7 cellular contexts compared by ENCODE assay signal in the genomic region with DNA sequence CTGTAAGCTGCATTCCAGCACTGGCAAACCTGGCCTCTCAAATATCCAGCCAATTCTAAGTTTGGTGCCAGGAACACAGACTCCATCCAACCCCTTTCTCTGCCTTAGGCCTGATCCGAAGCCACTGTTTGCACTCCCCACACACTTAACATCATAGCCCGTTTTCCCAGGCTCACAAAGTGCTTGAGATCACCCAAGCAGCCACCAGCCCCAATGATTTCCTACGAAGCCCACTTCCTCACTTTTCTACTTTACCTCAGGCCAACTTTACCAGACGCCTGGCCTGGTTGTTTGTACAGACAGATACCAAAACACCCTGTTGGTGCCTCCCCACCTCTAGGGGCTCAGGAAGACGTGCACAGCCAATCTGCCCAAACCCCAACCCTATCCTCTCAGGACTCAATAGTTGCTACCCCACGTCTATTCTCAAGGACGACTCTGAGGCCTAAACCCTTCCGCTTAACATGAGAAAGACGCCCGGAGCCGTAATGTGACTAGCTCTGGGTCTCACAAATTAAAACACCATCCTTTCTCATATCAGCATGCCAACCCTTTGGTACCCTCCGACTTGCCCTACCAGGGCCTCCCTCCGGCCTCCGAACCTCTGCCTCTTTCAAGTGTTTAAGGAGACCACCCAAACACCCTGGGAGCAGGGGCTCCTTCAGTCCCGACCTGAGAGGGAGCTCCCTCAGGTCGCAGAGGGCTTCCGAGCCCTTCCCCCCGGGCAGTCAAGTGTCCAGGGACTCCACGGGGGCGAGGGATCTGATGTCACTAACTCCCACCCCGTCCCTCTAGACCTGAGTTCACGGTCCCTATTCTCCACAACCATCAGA. TPM values are rescaled to one million over a fixed set of nuclear protein-coding genes. Genes with fewer than 3 reads are reported as not detected.
A peak's percentile ranks its signal among the peaks of the same experiment; 100 is the strongest.
DNase-seq lines count a peak whose midpoint lies in the region; ATAC-seq, FAIRE-seq and TF ChIP-seq lines count a peak whose summit lies in the region.

No MANE protein-coding gene starts in this region.

- H3K27me3 ChIP-seq in HUES6 (ENCODE audit: control insufficient read depth, insufficient read depth, low read length) (no peaks in the 10 kb centered on the region), mammary epithelial cell (ENCODE audit: insufficient read depth, low read length) (no peaks in the 10 kb centered on the region), HepG2 (ENCODE audit: control insufficient read depth in 1 of 2, insufficient read depth in 2 of 2, low read length in 2 of 2) (no peaks in the 10 kb centered on the region), thymus (ENCODE audit: control insufficient read depth, insufficient read depth) (no peaks in the 10 kb centered on the region)

- CTCF ChIA-PET in mammary epithelial cell (lab: Charles Lee; ENCODE audit: low non-redundant PET) (interaction anchor here (0.6 kb wide), 1 partner anchor 35 kb away, joined by 4 read pairs; no protein-coding TSS in a partner anchor), HepG2 (lab: Yijun Ruan, JAX; ENCODE audit: low intra/inter-chr PET ratio, low total read pairs) (no interaction called here)

- H3K36me3 ChIP-seq in HUES6 (ENCODE audit: control insufficient read depth, insufficient read depth, low read length), result peaks cover 7% of the 10 kb centered on the region
- peaks cover under 1% of the 10 kb centered on the region for H3K36me3 ChIP-seq in mammary epithelial cell (ENCODE audit: insufficient read depth, low read length)
- no peaks in the 10 kb centered on the region; a peak in 2 of 5 replicates for H3K36me3 ChIP-seq in HepG2 (replicated peaks in 1 of 2; ENCODE audit: control insufficient read depth in 1 of 2, insufficient read depth in 2 of 2, low read length in 2 of 2)
- H3K36me3 ChIP-seq in thymus (ENCODE audit: control insufficient read depth, insufficient read depth), result peaks cover 14% of the 10 kb centered on the region

- dilution Hi-C loops in mammary epithelial cell (cut with HindIII; ENCODE audit: low sequenced_read_pairs), result loop anchor here (5.0 kb wide), 1 partner anchor 33 kb away; a partner anchor contains a TSS

- no peak overlapping the region for H2AFZ ChIP-seq in mammary epithelial cell (ENCODE audit: low read depth, low read length)
- H2AFZ ChIP-seq in HepG2 (ENCODE audit: low read length), result no peak overlapping the region

- DNase-seq in mammary epithelial cell (no peak), HepG2 (ENCODE audit: low spot score) (no peak), glomerular visceral epithelial cell (ENCODE audit: extremely low spot score) (no peak)

- H3K27ac ChIP-seq in HUES6 (ENCODE audit: low read depth, low read length) (0 out of 2 replicates have a peak overlapping the region, but pooled peaks have one; percentile 21), mammary epithelial cell (ENCODE audit: insufficient read depth, low read depth, low read length) (peak overlapping the region; percentile 100), HepG2 (ENCODE audit: extremely low read length, insufficient read depth, low read length) (peak overlapping the region; percentile 64), thymus (ENCODE audit: low read depth) (peak overlapping the region; percentile 91)

- 2% methylated on average over 19 of the region's 22 CpGs for WGBS in mammary epithelial cell (ENCODE audit: low coverage, missing lambda C conversion rate)
- WGBS in HepG2 (ENCODE audit: low lambda C conversion rate), result 45% methylated on average over 18 of the region's 22 CpGs
- WGBS in thymus, result 49% methylated on average over 22 of the region's 22 CpGs

- in situ Hi-C loops in mammary epithelial cell (cut with MboI; ENCODE audit: low sequenced_read_pairs in 2 of 2) (no loop called here), HepG2 (cut with HindIII; ENCODE audit: extremely low pct_ligation_motif_present, low pct_unique_long_range_greater_than_20kb) (loop anchor here (5.0 kb wide), 1 partner anchor 33 kb away; a partner anchor contains a TSS)

- H4K20me1 ChIP-seq in mammary epithelial cell (ENCODE audit: insufficient read depth, low read length) (no peaks in the 10 kb centered on the region), HepG2 (ENCODE audit: insufficient read depth, low read length) (no peaks in the 10 kb centered on the region)

- POLR2A ChIA-PET in HepG2 (lab: Yijun Ruan, JAX), result interaction anchor here (0.7 to 2.6 kb wide), 4 partner anchors 8 to 37 kb away, joined by 4 to 34 read pairs (median 12); a partner anchor contains a TSS

- BruUV-seq in mammary epithelial cell (replicated peaks; lab: Mats Ljungman, UMichigan) (TSS peak; percentile 41), HepG2 (replicated peaks; lab: Mats Ljungman, UMichigan) (TSS peak; percentile 66)

- TF ChIP-seq RAD21 in HepG2 (CRISPR knock-in tag; IDR thresholded peaks at IDR 0.05), result no peak

- H3K4me1 ChIP-seq in HUES6 (ENCODE audit: control insufficient read depth, insufficient read depth, low read length) (peaks cover 33% of the 10 kb centered on the region), mammary epithelial cell (ENCODE audit: insufficient read depth, low read length) (peaks cover 36% of the 10 kb centered on the region), HepG2 (ENCODE audit: insufficient read depth, low read length) (peaks cover 66% of the 10 kb centered on the region), thymus (ENCODE audit: control insufficient read depth, insufficient read depth, low read length) (peaks cover 40% of the 10 kb centered on the region)

- TF ChIP-seq POLR2A in HepG2 (IDR thresholded peaks at IDR 0.05; ENCODE audit: insufficient read depth in 1 of 2, low read depth in 2 of 2, low read length in 2 of 2), result no peak

- H3K4me2 ChIP-seq in mammary epithelial cell (ENCODE audit: insufficient read depth, low read depth, low read length) (peak overlapping the region; percentile 89), HepG2 (ENCODE audit: low read depth, low read length) (peak overlapping the region; percentile 97)

- no peak for FAIRE-seq in HepG2 (lab: Jason Lieb, UNC)

- H3K79me2 ChIP-seq in mammary epithelial cell (ENCODE audit: insufficient read depth, low read length) (peaks cover 48% of the 10 kb centered on the region), HepG2 (ENCODE audit: insufficient read depth, low read length) (peaks cover 4% of the 10 kb centered on the region)

- H3K4me3 ChIP-seq in HUES6 (ENCODE audit: low read depth, low read length), result peak overlapping the region; percentile 96
- H3K4me3 ChIP-seq in mammary epithelial cell (replicated peaks in 1 of 3; ENCODE audit: insufficient read depth in 1 of 3, low read depth in 2 of 3, low read length in 3 of 3), result peak overlapping the region; percentile 85 to 92 (median 88)
- H3K4me3 ChIP-seq in HepG2 (replicated peaks in 1 of 3; ENCODE audit: insufficient read depth in 1 of 3, low read depth in 2 of 3, low read length in 3 of 3), result peak overlapping the region; percentile 58 to 70 (median 63)
- H3K4me3 ChIP-seq in thymus (ENCODE audit: low read length), result peak overlapping the region; percentile 53

- H3K9ac ChIP-seq in HUES6 (ENCODE audit: low read length) (peak overlapping the region; percentile 76), mammary epithelial cell (ENCODE audit: insufficient read depth, low read length) (peak overlapping the region; percentile 100), HepG2 (ENCODE audit: insufficient read depth, low read depth, low read length) (peak overlapping the region; percentile 76)

- H3K9me3 ChIP-seq in HUES6 (ENCODE audit: control insufficient read depth, insufficient read depth, low read depth, low read length), result no peaks in the 10 kb centered on the region
- H3K9me3 ChIP-seq in mammary epithelial cell (replicated peaks; ENCODE audit: insufficient read depth, low read length), result no peaks in the 10 kb centered on the region
- H3K9me3 ChIP-seq in HepG2 (ENCODE audit: low read length), result no peaks in the 10 kb centered on the region
- no peaks in the 10 kb centered on the region for H3K9me3 ChIP-seq in thymus (ENCODE audit: control insufficient read depth)

- TF ChIP-seq CTCF in mammary epithelial cell (conservative IDR thresholded peaks at IDR 0.05 in 1 of 2, IDR thresholded peaks at IDR 0.05 in 1 of 2; ENCODE audit: extremely low read depth in 1 of 2, insufficient read depth in 1 of 2, low read depth in 1 of 2, low read length in 2 of 2), result no peak
- no peak for TF ChIP-seq CTCF in HepG2 (CRISPR knock-in tag; IDR thresholded peaks at IDR 0.05)

- TF ChIP-seq EP300 in HepG2 (IDR thresholded peaks at IDR 0.05; ENCODE audit: low read depth in 2 of 2, low read length in 2 of 2) (no peak), HepG2 (CRISPR knock-in tag; IDR thresholded peaks at IDR 0.05; ENCODE audit: borderline replicate concordance) (no peak)

- ATAC-seq in HepG2, result no peak
- no peak for ATAC-seq in HG02840 (IDR thresholded peaks at IDR 0.05; ENCODE audit: low FRiP score, unreplicated experiment)
- no peak for ATAC-seq in GM21619 (IDR thresholded peaks at IDR 0.05; ENCODE audit: unreplicated experiment)

- intact Hi-C loops in mammary epithelial cell (cut with micrococcal nuclease) (loop anchor here (1.0 to 5.0 kb wide), 5 partner anchors 17 to 93 kb away; no protein-coding TSS in a partner anchor), HepG2 (cut with micrococcal nuclease; ENCODE audit: unreplicated experiment) (no loop called here)

RNA-seq across cellular contexts. Expression of a gene that starts 3.4 kb away (rescaled TPM):
- 10 to 100 TPM; 26.8 to 97.9 TPM for total RNA-seq in mammary epithelial cell
- polyA plus RNA-seq in mammary epithelial cell, result 16.8 TPM
- polyA minus RNA-seq in mammary epithelial cell, result 96.6 TPM
- 2.6 and 5.5 TPM in 2 replicates for total RNA-seq in HepG2 (2016; rRNA removed; fragmentation: Illumina TruSeq; extraction: Trizol)
- total RNA-seq in HepG2 (2016; cell fraction: cytosol; rRNA removed; fragmentation: Illumina TruSeq; extraction: Trizol; ENCODE audit: low read depth), result 1.8 and 2.9 TPM in 2 replicates
- total RNA-seq in HepG2 (2016; cell fraction: insoluble cytoplasmic fraction; rRNA removed; fragmentation: Illumina TruSeq; extraction: Trizol), result 3.2 and 5.8 TPM in 2 replicates
- 1.4 and 1.9 TPM in 2 replicates for total RNA-seq in HepG2 (2016; cell fraction: membrane; rRNA removed; fragmentation: Illumina TruSeq; extraction: Trizol)
- 4.1 and 4.3 TPM in 2 replicates for total RNA-seq in HepG2 (2016; cell fraction: nucleus; rRNA removed; fragmentation: Illumina TruSeq; extraction: Trizol)
- 3.6 and 5.2 TPM in 2 replicates for polyA plus RNA-seq in HepG2 (2011; rRNA removed)
- 1.3 and 1.4 TPM in 2 replicates for polyA plus RNA-seq in HepG2 (2011; cell fraction: cytosol; rRNA removed)
- polyA plus RNA-seq in HepG2 (2011; cell fraction: nucleus; rRNA removed), result 32.0 and 32.6 TPM in 2 replicates
- 7.8 and 11.4 TPM in 2 replicates for polyA plus RNA-seq in HepG2 (2012)
- polyA plus RNA-seq in HepG2 (2016; cell fraction: cytosol; fragmentation: Illumina TruSeq; extraction: Trizol; ENCODE audit: low read depth), result 0.38 and 0.70 TPM in 2 replicates
- 2.2 and 3.6 TPM in 2 replicates for polyA plus RNA-seq in HepG2 (2016; cell fraction: insoluble cytoplasmic fraction; fragmentation: Illumina TruSeq; extraction: Trizol; ENCODE audit: low read depth)
- 0.49 and 0.90 TPM in 2 replicates for polyA plus RNA-seq in HepG2 (2016; cell fraction: membrane; fragmentation: Illumina TruSeq; extraction: Trizol; ENCODE audit: low read depth)
- 13.1 and 17.6 TPM in 2 replicates for polyA plus RNA-seq in HepG2 (2016; cell fraction: nucleus; fragmentation: Illumina TruSeq; extraction: Trizol; ENCODE audit: insufficient read depth, low read depth)
- polyA minus RNA-seq in HepG2 (2011; rRNA and poly(A)+ RNA removed; ENCODE audit: low replicate concordance), result 11.1 and 12.7 TPM in 2 replicates
- 3.8 and 6.2 TPM in 2 replicates for polyA minus RNA-seq in HepG2 (2011; cell fraction: cytosol; rRNA and poly(A)+ RNA removed)
- 10.4 and 10.7 TPM in 2 replicates for polyA minus RNA-seq in HepG2 (2011; cell fraction: nucleus; rRNA and poly(A)+ RNA removed)
- polyA plus RNA-seq in thymus, result 71.9 TPM

RNA-seq across cellular contexts. Expression of a gene that starts 7.2 kb away (rescaled TPM):
- total RNA-seq in mammary epithelial cell (10 to 100 TPM in 1 of 2 donors, 1 to 10 TPM in 1; 9.2 to 30.8 TPM), HepG2 (2016; rRNA removed; fragmentation: Illumina TruSeq; extraction: Trizol) (2.0 and 3.9 TPM in 2 replicates)
- polyA plus RNA-seq in mammary epithelial cell (7.2 TPM), HepG2 (2011; rRNA removed) (17.2 and 19.6 TPM in 2 replicates), thymus (73.9 TPM)
- 18.0 TPM for polyA minus RNA-seq in mammary epithelial cell
- 4.1 and 5.2 TPM in 2 replicates for total RNA-seq in HepG2 (2016; cell fraction: cytosol; rRNA removed; fragmentation: Illumina TruSeq; extraction: Trizol; ENCODE audit: low read depth)
- 1.9 and 3.4 TPM in 2 replicates for total RNA-seq in HepG2 (2016; cell fraction: insoluble cytoplasmic fraction; rRNA removed; fragmentation: Illumina TruSeq; extraction: Trizol)
- total RNA-seq in HepG2 (2016; cell fraction: membrane; rRNA removed; fragmentation: Illumina TruSeq; extraction: Trizol), result 3.2 and 3.4 TPM in 2 replicates
- 6.5 and 7.1 TPM in 2 replicates for total RNA-seq in HepG2 (2016; cell fraction: nucleus; rRNA removed; fragmentation: Illumina TruSeq; extraction: Trizol)
- 10.1 and 13.2 TPM in 2 replicates for polyA plus RNA-seq in HepG2 (2011; cell fraction: cytosol; rRNA removed)
- 40.7 and 63.7 TPM in 2 replicates for polyA plus RNA-seq in HepG2 (2011; cell fraction: nucleus; rRNA removed)
- 29.0 and 34.1 TPM in 2 replicates for polyA plus RNA-seq in HepG2 (2012)
- polyA plus RNA-seq in HepG2 (2016; cell fraction: cytosol; fragmentation: Illumina TruSeq; extraction: Trizol; ENCODE audit: low read depth), result 2.0 and 2.2 TPM in 2 replicates
- 7.1 and 8.5 TPM in 2 replicates for polyA plus RNA-seq in HepG2 (2016; cell fraction: insoluble cytoplasmic fraction; fragmentation: Illumina TruSeq; extraction: Trizol; ENCODE audit: low read depth)
- polyA plus RNA-seq in HepG2 (2016; cell fraction: membrane; fragmentation: Illumina TruSeq; extraction: Trizol; ENCODE audit: low read depth), result 4.9 and 5.5 TPM in 2 replicates
- 35.4 and 36.0 TPM in 2 replicates for polyA plus RNA-seq in HepG2 (2016; cell fraction: nucleus; fragmentation: Illumina TruSeq; extraction: Trizol; ENCODE audit: insufficient read depth, low read depth)
- polyA minus RNA-seq in HepG2 (2011; rRNA and poly(A)+ RNA removed; ENCODE audit: low replicate concordance), result 6.8 and 7.6 TPM in 2 replicates
- polyA minus RNA-seq in HepG2 (2011; cell fraction: cytosol; rRNA and poly(A)+ RNA removed), result 3.4 and 6.6 TPM in 2 replicates
- polyA minus RNA-seq in HepG2 (2011; cell fraction: nucleus; rRNA and poly(A)+ RNA removed), result 10.8 and 14.9 TPM in 2 replicates

RNA-seq across cellular contexts. Expression of a gene that starts 20.6 kb away (rescaled TPM):
- total RNA-seq in mammary epithelial cell (10 to 100 TPM; 23.8 to 24.0 TPM), HepG2 (2016; rRNA removed; fragmentation: Illumina TruSeq; extraction: Trizol) (3.8 and 15.3 TPM in 2 replicates)
- polyA plus RNA-seq in mammary epithelial cell (32.2 TPM), HepG2 (2011; rRNA removed) (4.5 and 7.2 TPM in 2 replicates), thymus (21.3 TPM)
- 50.2 TPM for polyA minus RNA-seq in mammary epithelial cell
- total RNA-seq in HepG2 (2016; cell fraction: cytosol; rRNA removed; fragmentation: Illumina TruSeq; extraction: Trizol; ENCODE audit: low read depth), result 138 and 159 TPM in 2 replicates
- 4.0 and 13.1 TPM in 2 replicates for total RNA-seq in HepG2 (2016; cell fraction: insoluble cytoplasmic fraction; rRNA removed; fragmentation: Illumina TruSeq; extraction: Trizol)
- total RNA-seq in HepG2 (2016; cell fraction: membrane; rRNA removed; fragmentation: Illumina TruSeq; extraction: Trizol), result 25.0 and 29.6 TPM in 2 replicates
- 18.7 and 21.8 TPM in 2 replicates for total RNA-seq in HepG2 (2016; cell fraction: nucleus; rRNA removed; fragmentation: Illumina TruSeq; extraction: Trizol)
- 5.0 and 5.5 TPM in 2 replicates for polyA plus RNA-seq in HepG2 (2011; cell fraction: cytosol; rRNA removed)
- polyA plus RNA-seq in HepG2 (2011; cell fraction: nucleus; rRNA removed), result 3.9 and 4.3 TPM in 2 replicates
- 2.6 and 3.6 TPM in 2 replicates for polyA plus RNA-seq in HepG2 (2012)
- polyA plus RNA-seq in HepG2 (2016; cell fraction: cytosol; fragmentation: Illumina TruSeq; extraction: Trizol; ENCODE audit: low read depth), result 2.4 and 3.4 TPM in 2 replicates
- polyA plus RNA-seq in HepG2 (2016; cell fraction: insoluble cytoplasmic fraction; fragmentation: Illumina TruSeq; extraction: Trizol; ENCODE audit: low read depth), result 3.4 and 3.5 TPM in 2 replicates
- 2.1 and 3.3 TPM in 2 replicates for polyA plus RNA-seq in HepG2 (2016; cell fraction: membrane; fragmentation: Illumina TruSeq; extraction: Trizol; ENCODE audit: low read depth)
- polyA plus RNA-seq in HepG2 (2016; cell fraction: nucleus; fragmentation: Illumina TruSeq; extraction: Trizol; ENCODE audit: insufficient read depth, low read depth), result 4.5 and 4.6 TPM in 2 replicates
- polyA minus RNA-seq in HepG2 (2011; rRNA and poly(A)+ RNA removed; ENCODE audit: low replicate concordance), result 121 and 165 TPM in 2 replicates
- 34.2 and 36.5 TPM in 2 replicates for polyA minus RNA-seq in HepG2 (2011; cell fraction: cytosol; rRNA and poly(A)+ RNA removed)
- polyA minus RNA-seq in HepG2 (2011; cell fraction: nucleus; rRNA and poly(A)+ RNA removed), result 79.1 and 96.4 TPM in 2 replicates

RNA-seq across cellular contexts. Expression of a gene that starts 31.7 kb away (rescaled TPM):
- total RNA-seq in mammary epithelial cell (1 to 10 TPM in 1 of 2 donors, under 1 TPM in 1; 0.33 to 1.9 TPM), HepG2 (2016; rRNA removed; fragmentation: Illumina TruSeq; extraction: Trizol) (not detected in 2 replicates)
- polyA plus RNA-seq in mammary epithelial cell (0.34 TPM), HepG2 (2011; rRNA removed) (not detected in 2 replicates), thymus (0.75 TPM)
- not detected for polyA minus RNA-seq in mammary epithelial cell
- not detected in 2 replicates for total RNA-seq in HepG2 (2016; cell fraction: cytosol; rRNA removed; fragmentation: Illumina TruSeq; extraction: Trizol; ENCODE audit: low read depth)
- not detected in 2 replicates for total RNA-seq in HepG2 (2016; cell fraction: insoluble cytoplasmic fraction; rRNA removed; fragmentation: Illumina TruSeq; extraction: Trizol)
- total RNA-seq in HepG2 (2016; cell fraction: membrane; rRNA removed; fragmentation: Illumina TruSeq; extraction: Trizol), result not detected in 2 replicates
- not detected in 2 replicates for total RNA-seq in HepG2 (2016; cell fraction: nucleus; rRNA removed; fragmentation: Illumina TruSeq; extraction: Trizol)
- polyA plus RNA-seq in HepG2 (2011; cell fraction: cytosol; rRNA removed), result not detected in 2 replicates
- 0.42 and 0.50 TPM in 2 replicates for polyA plus RNA-seq in HepG2 (2011; cell fraction: nucleus; rRNA removed)
- 0.11 TPM in 1 of 2 replicates, not detected in the other for polyA plus RNA-seq in HepG2 (2012)
- not detected in 2 replicates for polyA plus RNA-seq in HepG2 (2016; cell fraction: cytosol; fragmentation: Illumina TruSeq; extraction: Trizol; ENCODE audit: low read depth)
- polyA plus RNA-seq in HepG2 (2016; cell fraction: insoluble cytoplasmic fraction; fragmentation: Illumina TruSeq; extraction: Trizol; ENCODE audit: low read depth), result not detected in 2 replicates
- polyA plus RNA-seq in HepG2 (2016; cell fraction: membrane; fragmentation: Illumina TruSeq; extraction: Trizol; ENCODE audit: low read depth), result not detected in 2 replicates
- not detected in 2 replicates for polyA plus RNA-seq in HepG2 (2016; cell fraction: nucleus; fragmentation: Illumina TruSeq; extraction: Trizol; ENCODE audit: insufficient read depth, low read depth)
- polyA minus RNA-seq in HepG2 (2011; rRNA and poly(A)+ RNA removed; ENCODE audit: low replicate concordance), result 3.9 TPM in 1 of 2 replicates, not detected in the other
- polyA minus RNA-seq in HepG2 (2011; cell fraction: cytosol; rRNA and poly(A)+ RNA removed), result not detected in 2 replicates
- polyA minus RNA-seq in HepG2 (2011; cell fraction: nucleus; rRNA and poly(A)+ RNA removed), result not detected in 2 replicates

RNA-seq across cellular contexts. Expression of a gene that starts 34.4 kb away (rescaled TPM):
- 1 to 10 TPM; 4.9 to 8.8 TPM for total RNA-seq in mammary epithelial cell
- polyA plus RNA-seq in mammary epithelial cell, result 6.5 TPM
- polyA minus RNA-seq in mammary epithelial cell, result 3.9 TPM
- 5.1 and 5.3 TPM in 2 replicates for total RNA-seq in HepG2 (2016; rRNA removed; fragmentation: Illumina TruSeq; extraction: Trizol)
- total RNA-seq in HepG2 (2016; cell fraction: cytosol; rRNA removed; fragmentation: Illumina TruSeq; extraction: Trizol; ENCODE audit: low read depth), result 1.3 and 1.4 TPM in 2 replicates
- total RNA-seq in HepG2 (2016; cell fraction: insoluble cytoplasmic fraction; rRNA removed; fragmentation: Illumina TruSeq; extraction: Trizol), result 4.3 and 5.3 TPM in 2 replicates
- total RNA-seq in HepG2 (2016; cell fraction: membrane; rRNA removed; fragmentation: Illumina TruSeq; extraction: Trizol), result 3.0 and 3.2 TPM in 2 replicates
- 2.1 and 2.4 TPM in 2 replicates for total RNA-seq in HepG2 (2016; cell fraction: nucleus; rRNA removed; fragmentation: Illumina TruSeq; extraction: Trizol)
- polyA plus RNA-seq in HepG2 (2011; rRNA removed), result 2.0 and 3.2 TPM in 2 replicates
- polyA plus RNA-seq in HepG2 (2011; cell fraction: cytosol; rRNA removed), result 3.3 and 3.8 TPM in 2 replicates
- 1.8 and 2.1 TPM in 2 replicates for polyA plus RNA-seq in HepG2 (2011; cell fraction: nucleus; rRNA removed)
- 2.9 and 3.6 TPM in 2 replicates for polyA plus RNA-seq in HepG2 (2012)
- 1.1 TPM in 2 replicates for polyA plus RNA-seq in HepG2 (2016; cell fraction: cytosol; fragmentation: Illumina TruSeq; extraction: Trizol; ENCODE audit: low read depth)
- 4.1 and 5.6 TPM in 2 replicates for polyA plus RNA-seq in HepG2 (2016; cell fraction: insoluble cytoplasmic fraction; fragmentation: Illumina TruSeq; extraction: Trizol; ENCODE audit: low read depth)
- polyA plus RNA-seq in HepG2 (2016; cell fraction: membrane; fragmentation: Illumina TruSeq; extraction: Trizol; ENCODE audit: low read depth), result 1.5 and 1.8 TPM in 2 replicates
- polyA plus RNA-seq in HepG2 (2016; cell fraction: nucleus; fragmentation: Illumina TruSeq; extraction: Trizol; ENCODE audit: insufficient read depth, low read depth), result 2.6 and 2.8 TPM in 2 replicates
- 6.1 and 8.3 TPM in 2 replicates for polyA minus RNA-seq in HepG2 (2011; rRNA and poly(A)+ RNA removed; ENCODE audit: low replicate concordance)
- 2.1 and 3.3 TPM in 2 replicates for polyA minus RNA-seq in HepG2 (2011; cell fraction: cytosol; rRNA and poly(A)+ RNA removed)
- 1.2 and 1.9 TPM in 2 replicates for polyA minus RNA-seq in HepG2 (2011; cell fraction: nucleus; rRNA and poly(A)+ RNA removed)
- polyA plus RNA-seq in thymus, result 11.4 TPM

Comparison
In these comparisons a context has a peak if more than half of its experiments do, and no peak if none do; other contexts are left out.
1. H3K27ac ChIP-seq: peak in every context shown above with its lines; median percentile 100 in mammary epithelial cell; 91 in thymus; 64 in HepG2; 21 in HUES6.